In the genomic region with DNA sequence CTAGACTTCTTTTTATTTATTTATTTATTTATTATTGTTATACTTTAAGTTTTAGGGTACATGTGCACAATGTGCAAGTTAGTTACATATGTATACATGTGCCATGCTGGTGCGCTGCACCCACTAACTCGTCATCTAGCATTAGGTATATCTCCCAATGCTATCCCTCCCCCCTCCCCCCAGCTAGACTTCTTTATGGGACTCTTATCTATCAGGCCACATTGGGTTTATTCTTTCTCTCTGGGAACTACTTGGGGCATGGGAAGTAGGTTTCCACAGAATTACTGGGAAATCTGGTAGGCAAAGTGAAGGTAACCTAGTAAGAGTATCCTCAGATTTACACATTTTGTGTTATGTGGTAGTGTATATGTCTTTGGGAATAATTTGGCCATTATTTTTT, we compare ENCODE assay signal across 1 cellular context.
TF ChIP-seq lines count a peak whose summit lies in the region.
"Not testable (repeated sequence)": the region's sequence is repeated elsewhere in the genome, so short reads cannot be mapped to it uniquely, and the experiment has no call there.

No MANE protein-coding gene starts in this region.

TF ChIP-seq in K562, 482 proteins besides CTCF, POLR2A, EP300 and RAD21:
- peak; percentile 39; the same call in 1 of the 2 replicates for TF ChIP-seq FOXM1 (IDR thresholded peaks at IDR 0.05; ENCODE audit: low read depth)
- TF ChIP-seq FOXM1 (CRISPR knock-in tag; IDR thresholded peaks at IDR 0.05; ENCODE audit: low read depth); MYNN (CRISPR knock-in tag; IDR thresholded peaks at IDR 0.05); TEAD4 (CRISPR knock-in tag; IDR thresholded peaks at IDR 0.05; ENCODE audit: borderline replicate concordance); ATF1 (CRISPR knock-in tag; IDR thresholded peaks at IDR 0.05): not testable (repeated sequence)
- TF ChIP-seq, protein P1, sequence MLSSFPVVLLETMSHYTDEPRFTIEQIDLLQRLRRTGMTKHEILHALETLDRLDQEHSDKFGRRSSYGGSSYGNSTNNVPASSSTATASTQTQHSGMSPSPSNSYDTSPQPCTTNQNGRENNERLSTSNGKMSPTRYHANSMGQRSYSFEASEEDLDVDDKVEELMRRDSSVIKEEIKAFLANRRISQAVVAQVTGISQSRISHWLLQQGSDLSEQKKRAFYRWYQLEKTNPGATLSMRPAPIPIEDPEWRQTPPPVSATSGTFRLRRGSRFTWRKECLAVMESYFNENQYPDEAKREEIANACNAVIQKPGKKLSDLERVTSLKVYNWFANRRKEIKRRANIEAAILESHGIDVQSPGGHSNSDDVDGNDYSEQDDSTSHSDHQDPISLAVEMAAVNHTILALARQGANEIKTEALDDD (IDR thresholded peaks at IDR 0.05), result peak; percentile 59
- 0 out of 4 replicates have a peak, but pooled peaks of 1 of the 2 experiments have one; percentile 27 for TF ChIP-seq TRIM24 (IDR thresholded peaks at IDR 0.05)
- peak; percentile 85 for TF ChIP-seq DPF2 (IDR thresholded peaks at IDR 0.05)
- 0 out of 2 replicates have a peak, but pooled peaks have one; percentile 20 for TF ChIP-seq SMARCC2 (IDR thresholded peaks at IDR 0.05; ENCODE audit: low read depth)
- peak; percentile 76 for TF ChIP-seq ARID1B (IDR thresholded peaks at IDR 0.05)
- TF ChIP-seq CBFA2T2 (conservative IDR thresholded peaks at IDR 0.05), result peak; percentile 49
- peak; percentile 61 for TF ChIP-seq MYNN (IDR thresholded peaks at IDR 0.05)
- TF ChIP-seq, protein P2, sequence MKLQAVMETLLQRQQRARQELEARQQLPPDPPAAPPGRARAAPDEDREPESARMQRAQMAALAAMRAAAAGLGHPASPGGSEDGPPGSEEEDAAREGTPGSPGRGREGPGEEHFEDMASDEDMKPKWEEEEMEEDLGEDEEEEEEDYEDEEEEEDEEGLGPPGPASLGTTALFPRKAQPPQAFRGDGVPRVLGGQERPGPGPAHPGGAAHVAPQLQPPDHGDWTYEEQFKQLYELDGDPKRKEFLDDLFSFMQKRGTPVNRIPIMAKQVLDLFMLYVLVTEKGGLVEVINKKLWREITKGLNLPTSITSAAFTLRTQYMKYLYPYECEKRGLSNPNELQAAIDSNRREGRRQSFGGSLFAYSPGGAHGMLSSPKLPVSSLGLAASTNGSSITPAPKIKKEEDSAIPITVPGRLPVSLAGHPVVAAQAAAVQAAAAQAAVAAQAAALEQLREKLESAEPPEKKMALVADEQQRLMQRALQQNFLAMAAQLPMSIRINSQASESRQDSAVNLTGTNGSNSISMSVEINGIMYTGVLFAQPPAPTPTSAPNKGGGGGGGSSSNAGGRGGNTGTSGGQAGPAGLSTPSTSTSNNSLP (IDR thresholded peaks at IDR 0.05; ENCODE audit: borderline replicate concordance, low read depth, low read length), result 0 out of 2 replicates have a peak, but pooled peaks have one; percentile 53
- TF ChIP-seq LEF1 (IDR thresholded peaks at IDR 0.05), result 0 out of 2 replicates have a peak, but pooled peaks have one; percentile 16
- peak; percentile 79 for TF ChIP-seq CBFA2T3 (IDR thresholded peaks at IDR 0.05)
- TF ChIP-seq, protein P3, sequence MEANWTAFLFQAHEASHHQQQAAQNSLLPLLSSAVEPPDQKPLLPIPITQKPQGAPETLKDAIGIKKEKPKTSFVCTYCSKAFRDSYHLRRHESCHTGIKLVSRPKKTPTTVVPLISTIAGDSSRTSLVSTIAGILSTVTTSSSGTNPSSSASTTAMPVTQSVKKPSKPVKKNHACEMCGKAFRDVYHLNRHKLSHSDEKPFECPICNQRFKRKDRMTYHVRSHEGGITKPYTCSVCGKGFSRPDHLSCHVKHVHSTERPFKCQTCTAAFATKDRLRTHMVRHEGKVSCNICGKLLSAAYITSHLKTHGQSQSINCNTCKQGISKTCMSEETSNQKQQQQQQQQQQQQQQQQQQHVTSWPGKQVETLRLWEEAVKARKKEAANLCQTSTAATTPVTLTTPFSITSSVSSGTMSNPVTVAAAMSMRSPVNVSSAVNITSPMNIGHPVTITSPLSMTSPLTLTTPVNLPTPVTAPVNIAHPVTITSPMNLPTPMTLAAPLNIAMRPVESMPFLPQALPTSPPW (CRISPR knock-in tag; IDR thresholded peaks at IDR 0.05), result peak; percentile 54
- peak; percentile 39 for TF ChIP-seq SOX6 (IDR thresholded peaks at IDR 0.05)
- TF ChIP-seq TBL1XR1 (IDR thresholded peaks at IDR 0.05; ENCODE audit: low read length in 2 of 2), result peak in 1 of 2 experiments; percentile 41; a peak in 1 of 4 replicates
- 0 out of 4 replicates have a peak, but pooled peaks of 1 of the 2 experiments have one; percentile 30 for TF ChIP-seq KDM1A (IDR thresholded peaks at IDR 0.05)
- TF ChIP-seq NCOR1 (IDR thresholded peaks at IDR 0.05), result peak; percentile 38; the same call in 1 of the 2 replicates
- peak; percentile 70 for TF ChIP-seq SMARCE1 (IDR thresholded peaks at IDR 0.05)
- TF ChIP-seq STAT5A (IDR thresholded peaks at IDR 0.05; ENCODE audit: borderline replicate concordance, low read length), result 0 out of 2 replicates have a peak, but pooled peaks have one; percentile 33
- peak; percentile 67 for TF ChIP-seq TEAD4 (IDR thresholded peaks at IDR 0.05; ENCODE audit: low read length)
- peak; percentile 69 for TF ChIP-seq SMARCA4 (IDR thresholded peaks at IDR 0.05)
- TF ChIP-seq MTA2 (IDR thresholded peaks at IDR 0.05; ENCODE audit: low read depth), result peak; percentile 48; the same call in 1 of the 2 replicates
- TF ChIP-seq EP400 (IDR thresholded peaks at IDR 0.05), result 0 out of 2 replicates have a peak, but pooled peaks have one; percentile 11
- 0 out of 2 replicates have a peak, but pooled peaks have one; percentile 15 for TF ChIP-seq POLR2AphosphoS5 (IDR thresholded peaks at IDR 0.05; ENCODE audit: control insufficient read depth, insufficient read depth, low read depth, low read length)
- 0 out of 2 replicates have a peak, but pooled peaks have one; percentile 16 for TF ChIP-seq ATF1 (tag; IDR thresholded peaks at IDR 0.05)
- TF ChIP-seq FOSL1 (tag; conservative IDR thresholded peaks at IDR 0.05), result peak; percentile 30; the same call in 1 of the 2 replicates
- peak; percentile 70 for TF ChIP-seq TAL1 (IDR thresholded peaks at IDR 0.05)
- TF ChIP-seq, protein P4, sequence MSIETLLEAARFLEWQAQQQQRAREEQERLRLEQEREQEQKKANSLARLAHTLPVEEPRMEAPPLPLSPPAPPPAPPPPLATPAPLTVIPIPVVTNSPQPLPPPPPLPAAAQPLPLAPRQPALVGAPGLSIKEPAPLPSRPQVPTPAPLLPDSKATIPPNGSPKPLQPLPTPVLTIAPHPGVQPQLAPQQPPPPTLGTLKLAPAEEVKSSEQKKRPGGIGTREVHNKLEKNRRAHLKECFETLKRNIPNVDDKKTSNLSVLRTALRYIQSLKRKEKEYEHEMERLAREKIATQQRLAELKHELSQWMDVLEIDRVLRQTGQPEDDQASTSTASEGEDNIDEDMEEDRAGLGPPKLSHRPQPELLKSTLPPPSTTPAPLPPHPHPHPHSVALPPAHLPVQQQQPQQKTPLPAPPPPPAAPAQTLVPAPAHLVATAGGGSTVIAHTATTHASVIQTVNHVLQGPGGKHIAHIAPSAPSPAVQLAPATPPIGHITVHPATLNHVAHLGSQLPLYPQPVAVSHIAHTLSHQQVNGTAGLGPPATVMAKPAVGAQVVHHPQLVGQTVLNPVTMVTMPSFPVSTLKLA (conservative IDR thresholded peaks at IDR 0.05), result peak in 1 of 2 experiments; percentile 33; a peak in 1 of 4 replicates
